ENCODE assay signal across 31 cellular contexts in the genomic region with DNA sequence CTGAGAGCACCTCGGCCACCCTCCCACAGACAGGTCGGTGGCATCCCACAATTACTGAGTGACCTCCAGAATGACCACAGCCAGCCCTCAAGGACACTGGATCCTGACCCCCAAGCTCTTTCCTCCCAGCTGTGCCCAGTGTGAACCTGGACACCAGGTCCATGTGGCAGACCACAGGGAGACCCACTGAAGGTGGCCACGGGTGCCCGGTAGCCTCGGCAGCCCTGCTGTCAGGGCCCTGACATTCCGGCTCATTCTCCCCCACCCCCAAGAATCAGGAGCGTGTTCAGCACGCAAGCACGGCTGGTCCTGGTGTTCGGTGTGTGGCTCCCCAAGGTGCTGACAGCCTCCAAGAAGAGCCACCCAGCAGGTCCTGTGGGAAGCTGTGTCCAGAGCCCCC. TPM values are rescaled to one million over a fixed set of nuclear protein-coding genes. Genes with fewer than 3 reads are reported as not detected.
"Had no signal": no experiment of that assay in that cellular context is flagged by ENCODE, and none has a peak within 500 bp of the region (broad histone marks: within the 10 kb centered on the region; RNA-seq: fewer than 3 reads in every experiment).

No MANE protein-coding gene starts in this region.

- ATAC-seq: effector memory CD8-positive, alpha-beta T cell; esophagus mucosa; gastrocnemius medialis; heart right ventricle; left cardiac atrium; left lung; left ventricle myocardium superior; lower lobe of right lung; naive thymus-derived CD4-positive, alpha-beta T cell had no signal

- H3K27me3 ChIP-seq: colonic mucosa, left lung had no signal

- H3K4me1 ChIP-seq: colonic mucosa, esophagus squamous epithelium, gastrocnemius medialis, heart right ventricle, left lung, lower lobe of right lung had no signal

- H3K4me3 ChIP-seq: colonic mucosa, esophagus squamous epithelium, gastrocnemius medialis, heart right ventricle, left lung, lower lobe of right lung had no signal

- H3K27ac ChIP-seq: colonic mucosa, epithelial cell of prostate, esophagus squamous epithelium, gastrocnemius medialis, heart right ventricle, left lung, lower lobe of right lung had no signal

- H3K27ac Mint-ChIP-seq: dendritic cell treated with granulocyte-macrophage colony-stimulating factor and Interleukin-4, amounts not matched to agents 40 ng/mL and 50 ng/mL, for 4 days; effector memory CD8-positive, alpha-beta T cell had no signal

- H3K36me3 Mint-ChIP-seq: naive thymus-derived CD4-positive, alpha-beta T cell had no signal

- H3K36me3 ChIP-seq: colonic mucosa, esophagus squamous epithelium, gastrocnemius medialis, heart right ventricle, left lung, lower lobe of right lung had no signal

- H3K9me3 ChIP-seq: colonic mucosa, esophagus squamous epithelium, gastrocnemius medialis, heart right ventricle, left lung, lower lobe of right lung had no signal

- H3K4me3 Mint-ChIP-seq: dendritic cell treated with granulocyte-macrophage colony-stimulating factor and Interleukin-4, amounts not matched to agents 40 ng/mL and 50 ng/mL, for 4 days; effector memory CD8-positive, alpha-beta T cell; naive thymus-derived CD4-positive, alpha-beta T cell had no signal

- DNase-seq: colonic mucosa; cortex of kidney; effector CD8-positive, alpha-beta T cell; effector memory CD8-positive, alpha-beta T cell; erythroblast; esophagus squamous epithelium; foreskin fibroblast; foreskin melanocyte; gastrocnemius medialis; glutamatergic neuron; head of caudate nucleus; heart right ventricle; hippocampal formation; left cardiac atrium; left ventricle myocardium superior; lower lobe of right lung; mesendoderm; midbrain; naive thymus-derived CD4-positive, alpha-beta T cell had no signal

- H3K4me1 Mint-ChIP-seq: naive thymus-derived CD4-positive, alpha-beta T cell had no signal

- H3K9me3 Mint-ChIP-seq: dendritic cell treated with granulocyte-macrophage colony-stimulating factor and Interleukin-4, amounts not matched to agents 40 ng/mL and 50 ng/mL, for 4 days; effector memory CD8-positive, alpha-beta T cell; naive thymus-derived CD4-positive, alpha-beta T cell had no signal

RNA-seq across cellular contexts. Expression of gene AQP12A, which starts 32.8 kb away (rescaled TPM):
- total RNA-seq: dermis microvascular lymphatic vessel endothelial cell; esophagus mucosa; esophagus squamous epithelium; gastrocnemius medialis; glomerular endothelial cell; heart right ventricle; kidney epithelial cell; left cardiac atrium; left lung; left ventricle myocardium superior; lower leg skin; lower lobe of right lung; lung microvascular endothelial cell; mononuclear cell; mucosa of gallbladder; naive thymus-derived CD4-positive, alpha-beta T cell had no signal
- polyA plus RNA-seq: heart right ventricle; keratinocyte; naive thymus-derived CD4-positive, alpha-beta T cell had no signal

RNA-seq across cellular contexts. Expression of gene AQP12B, which starts 41.7 kb away (rescaled TPM):
- total RNA-seq: dermis microvascular lymphatic vessel endothelial cell; esophagus mucosa; esophagus squamous epithelium; gastrocnemius medialis; glomerular endothelial cell; heart right ventricle; kidney epithelial cell; left cardiac atrium; left lung; left ventricle myocardium superior; lower leg skin; lower lobe of right lung; lung microvascular endothelial cell; mononuclear cell; mucosa of gallbladder; naive thymus-derived CD4-positive, alpha-beta T cell had no signal
- polyA plus RNA-seq: keratinocyte; naive thymus-derived CD4-positive, alpha-beta T cell had no signal
